Comparison of ENCODE assay signal across 9 cellular contexts in the genomic region with DNA sequence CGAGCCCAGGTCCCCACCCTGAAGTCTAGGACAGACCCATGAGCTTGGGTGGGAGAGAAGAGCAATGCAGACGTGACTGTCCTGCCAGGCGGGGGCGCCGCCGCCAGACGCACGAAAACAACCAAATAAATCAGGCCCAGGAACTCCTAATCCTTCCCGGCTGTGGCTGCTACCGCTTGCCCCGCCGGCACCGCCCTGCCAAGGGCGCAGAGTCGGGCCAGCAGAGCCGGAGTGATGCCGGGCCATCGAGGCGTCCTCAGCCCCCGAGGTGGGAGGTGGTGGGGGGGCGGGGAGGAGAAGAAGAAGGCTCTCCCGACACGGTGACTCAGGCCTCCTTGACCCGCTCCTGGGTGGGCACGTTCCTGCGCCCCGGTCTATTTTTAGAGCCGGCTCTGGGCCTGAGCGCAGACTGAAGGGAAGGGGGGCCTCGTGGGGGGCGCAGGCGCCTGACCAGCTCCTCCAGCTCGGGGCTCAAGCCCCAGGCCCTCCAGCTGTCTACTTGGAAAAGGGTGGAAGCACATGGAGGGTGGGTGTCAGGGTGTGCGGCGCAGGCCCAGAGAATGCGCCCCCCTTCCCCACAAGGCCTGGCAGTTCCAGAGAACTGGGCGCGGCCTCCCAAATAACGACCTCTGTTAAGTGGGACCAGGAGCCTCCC. TPM values are rescaled to one million over a fixed set of nuclear protein-coding genes. Genes with fewer than 3 reads are reported as not detected.
DNase-seq lines count a peak whose midpoint lies in the region; ATAC-seq and TF ChIP-seq lines count a peak whose summit lies in the region.
"Had no signal": no experiment of that assay in that cellular context is flagged by ENCODE, and none has a peak within 500 bp of the region (broad histone marks: within the 10 kb centered on the region; RNA-seq: fewer than 3 reads in every experiment).

No MANE protein-coding gene starts in this region.

- H4K91ac ChIP-seq in IMR-90 (ENCODE audit: insufficient read depth, low read depth, low read length): peak overlapping the region; percentile 85

- ATAC-seq in IMR-90 (ENCODE audit: low read depth) (peak; percentile 24), HG03135 (IDR thresholded peaks at IDR 0.05; ENCODE audit: unreplicated experiment) (no peak)

- H2AFZ ChIP-seq in IMR-90 (replicated peaks; ENCODE audit: low read length, poor library complexity): peak overlapping the region; percentile 99

- H2BK20ac ChIP-seq in IMR-90 (ENCODE audit: low read depth, low read length): peak overlapping the region; percentile 78; the same call in 1 of the 2 replicates

- H3K27ac ChIP-seq in BLaER1 (no peak overlapping the region), IMR-90 (ENCODE audit: insufficient read depth, low read length) (peak overlapping the region; percentile 69), esophagus (ENCODE audit: low read depth in 2 of 2, low read length in 1 of 2) (peak overlapping the region; percentile 84 to 85), mesodermal cell (ENCODE audit: low read depth, low read length, severe bottlenecking) (peak overlapping the region; percentile 94), tibial nerve (peak overlapping the region; percentile 79 to 97 (median 91))
- H3K27ac ChIP-seq: neutrophil had no signal

- H3K4me1 Mint-ChIP-seq in activated CD4-positive, alpha-beta T cell treated with anti-CD3 and anti-CD28 coated beads, Interleukin-2, amount 10 ng/mL, durations not matched to agents 24 days and 14 days: peaks cover 7% of the 10 kb centered on the region

- 0 out of 4 replicates have a peak, but pooled peaks cover 0 to 6% of the 10 kb centered on the region in 2 experiments for H3K79me1 ChIP-seq in IMR-90 (ENCODE audit: low read depth in 1 of 2, low read length in 2 of 2)

- H2BK15ac ChIP-seq in IMR-90 (ENCODE audit: low read depth, low read length): peak overlapping the region; percentile 91; the same call in 2 of the 3 replicates

- no peak for TF ChIP-seq EP300 in tibial nerve (IDR thresholded peaks at IDR 0.05)

- H3K9me3 Mint-ChIP-seq in activated CD4-positive, alpha-beta T cell treated with anti-CD3 and anti-CD28 coated beads, Interleukin-2, amount 10 ng/mL, durations not matched to agents 24 days and 14 days: no peaks in the 10 kb centered on the region

- peak overlapping the region; percentile 40 to 80 for H4K8ac ChIP-seq in IMR-90 (ENCODE audit: low read depth in 2 of 2, low read length in 2 of 2)

- TF ChIP-seq POLR2A in IMR-90 (IDR thresholded peaks at IDR 0.05; ENCODE audit: low read depth, low read length) (peak; percentile 32; the same call in 1 of the 2 replicates), tibial nerve (IDR thresholded peaks at IDR 0.05) (no peak)

- POLR2A ChIA-PET in IMR-90 (lab: Charles Lee; ENCODE audit: unreplicated experiment): no interaction called here

- no peak overlapping the region for H3K9ac ChIP-seq in BLaER1
- peak overlapping the region; percentile 26 for H3K9ac ChIP-seq in IMR-90 (ENCODE audit: low read depth, low read length)

- DNase-seq in IMR-90 (peak; percentile 49), tibial nerve (ENCODE audit: low spot score in 2 of 2) (peak; percentile 45 to 57), GM19238 (ENCODE audit: insufficient read length, low spot score) (no peak)
- DNase-seq in activated CD4-positive, alpha-beta T cell treated with anti-CD3 and anti-CD28 coated beads, Interleukin-2, amount 10 ng/mL, durations not matched to agents 24 days and 14 days: peak; percentile 67

- H3K4me1 ChIP-seq in BLaER1 (peaks cover 22% of the 10 kb centered on the region), IMR-90 (ENCODE audit: control insufficient read depth, insufficient read depth, low read length) (peaks cover 32% of the 10 kb centered on the region), esophagus (ENCODE audit: control insufficient read depth in 2 of 2, insufficient read depth in 2 of 2, low read length in 1 of 2) (peaks cover 5 to 8% of the 10 kb centered on the region in 2 donors), mesodermal cell (ENCODE audit: control insufficient read depth, insufficient read depth, low read length, poor library complexity, severe bottlenecking) (peaks cover 32% of the 10 kb centered on the region), tibial nerve (peaks cover 0 to 51% (median 32%) of the 10 kb centered on the region in 4 donors)

- peaks cover 6% of the 10 kb centered on the region; the same call in 1 of the 2 replicates for H4K20me1 ChIP-seq in BLaER1
- H4K20me1 ChIP-seq in IMR-90 (ENCODE audit: insufficient read depth, low read length): no peaks in the 10 kb centered on the region

- TF ChIP-seq RAD21 in IMR-90 (IDR thresholded peaks at IDR 0.05; ENCODE audit: low read length): no peak; the same call in 1 of the 2 replicates

- dilution Hi-C loops in IMR-90 (cut with HindIII; ENCODE audit: low sequenced_read_pairs, unreplicated experiment): no loop called here

- BruUV-seq in IMR-90 (replicated peaks; lab: Mats Ljungman, UMichigan): no TSS peak

- H3K4me3 ChIP-seq in BLaER1: peak overlapping the region; percentile 41
- H3K4me3 ChIP-seq in IMR-90 (ENCODE audit: insufficient read depth, low read depth, low read length): no peak overlapping the region
- no peak overlapping the region for H3K4me3 ChIP-seq in esophagus (ENCODE audit: low read depth in 1 of 2, low read length in 2 of 2)
- H3K4me3 ChIP-seq in mesodermal cell (ENCODE audit: extremely low read depth, insufficient read depth, low read length, poor library complexity, severe bottlenecking): peak overlapping the region; percentile 29
- H3K4me3 ChIP-seq in tibial nerve: peak overlapping the region; percentile 39 to 56 (median 47)

- peak overlapping the region; percentile 53 for H2BK5ac ChIP-seq in IMR-90 (ENCODE audit: low read depth, low read length, poor library complexity, severe bottlenecking)

- H3K4me2 ChIP-seq in BLaER1 (peak overlapping the region; percentile 67), IMR-90 (ENCODE audit: low read depth, low read length) (peak overlapping the region; percentile 62)

- TF ChIP-seq CTCF in IMR-90 (conservative IDR thresholded peaks at IDR 0.05; ENCODE audit: low read depth, low read length) (peak; percentile 47), tibial nerve (IDR thresholded peaks at IDR 0.05) (peak in 4 of 5 experiments; percentile 33 to 53 (median 34))

- H3K14ac ChIP-seq in IMR-90 (replicated peaks; ENCODE audit: low read depth, low read length): peak overlapping the region; percentile 84

- H3K27ac Mint-ChIP-seq in activated CD4-positive, alpha-beta T cell treated with anti-CD3 and anti-CD28 coated beads, Interleukin-2, amount 10 ng/mL, durations not matched to agents 24 days and 14 days: no peak overlapping the region

- peak overlapping the region; percentile 17 for H3K18ac ChIP-seq in IMR-90 (ENCODE audit: low read depth, low read length)

- peaks cover 19% of the 10 kb centered on the region for H3K9me1 ChIP-seq in IMR-90 (ENCODE audit: insufficient read depth, low read length)

- H3K36me3 ChIP-seq in BLaER1 (no peaks in the 10 kb centered on the region), IMR-90 (ENCODE audit: control insufficient read depth, insufficient read depth, low read length) (no peaks in the 10 kb centered on the region), esophagus (ENCODE audit: control insufficient read depth in 2 of 2, insufficient read depth in 2 of 2, low read length in 1 of 2) (no peaks in the 10 kb centered on the region), mesodermal cell (ENCODE audit: control insufficient read depth, insufficient read depth, low read length) (no peaks in the 10 kb centered on the region), tibial nerve (no peaks in the 10 kb centered on the region)
- H3K36me3 ChIP-seq: neutrophil had no signal

- intact Hi-C loops in IMR-90 (cut with micrococcal nuclease): loop anchor here (2.0 kb wide), 1 partner anchor 50 kb away; no protein-coding TSS in a partner anchor
- intact Hi-C loops in activated CD4-positive, alpha-beta T cell treated with anti-CD3 and anti-CD28 coated beads, Interleukin-2, amount 10 ng/mL, durations not matched to agents 24 days and 14 days (cut with micrococcal nuclease): no loop called here

- in situ Hi-C loops in IMR-90 (cut with MboI; ENCODE audit: low sequenced_read_pairs): no loop called here

- H2BK120ac ChIP-seq in IMR-90 (ENCODE audit: low read depth, low read length): peak overlapping the region; percentile 89

- WGBS in IMR-90 (ENCODE audit: extremely low coverage in 2 of 2, insufficient read length in 1 of 2), 2 experiments: 0% methylated on average over 8 of the region's 39 CpGs; no CpG with 5 or more reads in 1 of the 2 experiments
- WGBS in esophagus, 2 donors: 4 to 8% methylated on average over 37 to 39 of the region's 39 CpGs
- 5 to 7% methylated on average over 11 to 15 of the region's 39 CpGs for WGBS in mesodermal cell (ENCODE audit: insufficient coverage in 2 of 2), 2 experiments
- WGBS in tibial nerve, 2 donors: 0 to 3% methylated on average over 24 to 35 of the region's 39 CpGs

- peak overlapping the region; percentile 84 for H2AK5ac ChIP-seq in IMR-90 (ENCODE audit: low read depth, low read length)

- no peaks in the 10 kb centered on the region for H3K36me3 Mint-ChIP-seq in activated CD4-positive, alpha-beta T cell treated with anti-CD3 and anti-CD28 coated beads, Interleukin-2, amount 10 ng/mL, durations not matched to agents 24 days and 14 days (ENCODE audit: low read depth)

- peak overlapping the region; percentile 56; the same call in 1 of the 2 replicates for H3K56ac ChIP-seq in IMR-90 (ENCODE audit: extremely low read depth, insufficient read depth, low read length)

- H2AK9ac ChIP-seq in IMR-90 (replicated peaks; ENCODE audit: low read depth, low read length, poor library complexity): peak overlapping the region; percentile 92

- peak overlapping the region; percentile 91 for H3K4ac ChIP-seq in IMR-90 (ENCODE audit: low read depth, low read length)

- H3K9me3 ChIP-seq in BLaER1 (no peaks in the 10 kb centered on the region), IMR-90 (ENCODE audit: control insufficient read depth, insufficient read depth, low read length) (no peaks in the 10 kb centered on the region), esophagus (ENCODE audit: control insufficient read depth in 2 of 2, insufficient read depth in 1 of 2, low read depth in 1 of 2, low read length in 1 of 2) (no peaks in the 10 kb centered on the region), mesodermal cell (ENCODE audit: control insufficient read depth, low read length) (no peaks in the 10 kb centered on the region), tibial nerve (no peaks in the 10 kb centered on the region)
- H3K9me3 ChIP-seq: neutrophil had no signal

- H4K5ac ChIP-seq in IMR-90 (ENCODE audit: low read depth, low read length): peak overlapping the region; percentile 53

- peak overlapping the region; percentile 88 for H3K23ac ChIP-seq in IMR-90 (ENCODE audit: low read depth, low read length)

- H3K4me3 Mint-ChIP-seq in activated CD4-positive, alpha-beta T cell treated with anti-CD3 and anti-CD28 coated beads, Interleukin-2, amount 10 ng/mL, durations not matched to agents 24 days and 14 days: no peak overlapping the region

- peaks cover 71% of the 10 kb centered on the region for H3K27me3 Mint-ChIP-seq in activated CD4-positive, alpha-beta T cell treated with anti-CD3 and anti-CD28 coated beads, Interleukin-2, amount 10 ng/mL, durations not matched to agents 24 days and 14 days

- peaks cover 52% of the 10 kb centered on the region for H3K27me3 ChIP-seq in BLaER1
- H3K27me3 ChIP-seq in IMR-90 (ENCODE audit: control insufficient read depth, insufficient read depth, low read length): peaks cover 3% of the 10 kb centered on the region; the same call in 1 of the 2 replicates
- no peaks in the 10 kb centered on the region for H3K27me3 ChIP-seq in esophagus (ENCODE audit: control insufficient read depth in 1 of 2, insufficient read depth in 2 of 2, low read length in 2 of 2)
- no peaks in the 10 kb centered on the region for H3K27me3 ChIP-seq in tibial nerve

- CTCF ChIA-PET in IMR-90 (lab: Yijun Ruan, JAX): interaction anchor here (0.6 to 3.3 kb wide), 5 partner anchors 11 to 35 kb away, joined by 3 to 28 read pairs (median 7); a partner anchor contains a TSS

RNA-seq across cellular contexts. Expression of a gene that starts 10.8 kb away (rescaled TPM):
- total RNA-seq in IMR-90 (2012; rRNA removed) (28.6 and 34.2 TPM in 2 replicates), tibial nerve (100 to 1,000 TPM; 147 to 311 (median 212) TPM)
- polyA plus RNA-seq in IMR-90 (2012; rRNA removed) (62.8 and 65.2 TPM in 2 replicates), esophagus (10 to 100 TPM; 12.2 to 25.2 TPM)
- polyA plus RNA-seq in IMR-90 (2012; cell fraction: cytosol; rRNA removed): 30.1 and 39.5 TPM in 2 replicates
- polyA plus RNA-seq in IMR-90 (2012; cell fraction: nucleus; rRNA removed; ENCODE audit: low replicate concordance): 228 and 260 TPM in 2 replicates
- not detected in 2 replicates for total RNA-seq in activated CD4-positive, alpha-beta T cell treated with anti-CD3 and anti-CD28 coated beads, Interleukin-2, amount 10 ng/mL, durations not matched to agents 24 days and 14 days
- polyA plus RNA-seq in mesodermal cell (2013, experiment 1 of 2): 7.2 TPM
- 4.3 TPM for polyA plus RNA-seq in mesodermal cell (2013, experiment 2 of 2)

RNA-seq across cellular contexts. Expression of a gene that starts 49.6 kb away (rescaled TPM):
- 2.2 and 2.5 TPM in 2 replicates for total RNA-seq in IMR-90 (2012; rRNA removed)
- polyA plus RNA-seq in IMR-90 (2012; rRNA removed): 11.9 TPM in 2 replicates
- 6.4 and 15.9 TPM in 2 replicates for polyA plus RNA-seq in IMR-90 (2012; cell fraction: cytosol; rRNA removed)
- 38.7 and 77.7 TPM in 2 replicates for polyA plus RNA-seq in IMR-90 (2012; cell fraction: nucleus; rRNA removed; ENCODE audit: low replicate concordance)
- total RNA-seq in activated CD4-positive, alpha-beta T cell treated with anti-CD3 and anti-CD28 coated beads, Interleukin-2, amount 10 ng/mL, durations not matched to agents 24 days and 14 days: 0.40 and 0.45 TPM in 2 replicates
- under 1 TPM; 0.34 to 0.51 TPM for polyA plus RNA-seq in esophagus
- polyA plus RNA-seq in mesodermal cell (2013, experiment 1 of 2): 24.5 TPM
- 18.7 TPM for polyA plus RNA-seq in mesodermal cell (2013, experiment 2 of 2)
- total RNA-seq in tibial nerve: 10 to 100 TPM in 1 of 4 donors, 1 to 10 TPM in 3; 1.6 to 10.5 (median 4.1) TPM

Comparison
In these comparisons a context has a peak if more than half of its experiments do, and no peak if none do; other contexts are left out.
1. H3K4me3 ChIP-seq: peak in BLaER1 (single experiment), mesodermal cell (single experiment) and tibial nerve (4 of 4); none in IMR-90 (single experiment) and esophagus (0 of 2).
2. RNA of a gene that starts 10.8 kb away (total RNA-seq): 147 to 311 TPM in tibial nerve and 28.6 to 34.2 TPM in IMR-90; not detected in activated CD4-positive, alpha-beta T cell treated with anti-CD3 and anti-CD28 coated beads, Interleukin-2, amount 10 ng/mL, durations not matched to agents 24 days and 14 days; every median in the first group is over 10 times any median in the second.